8 cellular contexts compared by ENCODE assay signal in the genomic region with DNA sequence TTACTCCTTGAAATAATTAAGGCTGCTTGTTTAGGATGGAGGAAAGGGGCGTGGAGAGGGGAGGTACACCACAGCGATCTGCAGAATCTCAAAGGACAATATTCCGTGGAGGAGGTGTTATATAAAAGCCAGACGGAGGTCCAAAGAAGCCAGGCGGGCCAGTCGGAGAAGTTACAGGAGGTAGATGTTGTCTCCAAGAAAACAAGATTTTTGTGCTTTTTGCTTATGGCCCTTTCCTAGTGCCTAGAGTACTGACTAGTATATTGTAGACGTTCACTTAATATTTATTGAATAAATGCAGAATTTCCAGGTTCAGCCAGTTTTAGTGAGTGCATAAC. TPM values are rescaled to one million over a fixed set of nuclear protein-coding genes. Genes with fewer than 3 reads are reported as not detected.
DNase-seq lines count a peak whose midpoint lies in the region; ATAC-seq and TF ChIP-seq lines count a peak whose summit lies in the region.

No MANE protein-coding gene starts in this region.

- H3K4me3 Mint-ChIP-seq in chondrocyte (ENCODE audit: unreplicated experiment), result peak overlapping the region; percentile 93

- DNase-seq in AG04449 (ENCODE audit: low read depth, low spot score) (no peak), KBM-7 (peak; percentile 30), chondrocyte (ENCODE audit: low spot score) (no peak), AG20443 (ENCODE audit: low spot score) (no peak), NCI-H226 (no peak), SIG-M5 treated with dmso at 0.1 percent for 504 hours (lab: John Stamatoyannopoulos, UW; ENCODE audit: unreplicated experiment) (no peak)

- H3K9me3 Mint-ChIP-seq in chondrocyte (ENCODE audit: low read depth), result no peaks in the 10 kb centered on the region

- H3K27me3 ChIP-seq in mucosa of stomach (ENCODE audit: control insufficient read depth, insufficient read depth, low read length), result no peaks in the 10 kb centered on the region

- H3K9me3 ChIP-seq in mucosa of stomach (ENCODE audit: control insufficient read depth, low read length), result no peaks in the 10 kb centered on the region

- POLR2A ChIA-PET in AG04449 (lab: Yijun Ruan, JAX), result no interaction called here

- in situ Hi-C loops in KBM-7 (cut with MboI; ENCODE audit: low pct_unique_long_range_greater_than_20kb, low sequenced_read_pairs), result no loop called here

- H3K9ac ChIP-seq in mucosa of stomach (ENCODE audit: low read length), result peak overlapping the region; percentile 95

- no peak overlapping the region for H3K27ac Mint-ChIP-seq in chondrocyte (ENCODE audit: unreplicated experiment)

- CTCF ChIA-PET in AG04449 (lab: Yijun Ruan, JAX), result interaction anchor here (1.0 to 2.6 kb wide), 2 partner anchors 41 to 44 kb away, joined by 3 to 18 read pairs; no protein-coding TSS in a partner anchor

- H3K4me3 ChIP-seq in AG04449 (ENCODE audit: low read depth, low read length) (peak overlapping the region; percentile 83), mucosa of stomach (ENCODE audit: low read length) (peak overlapping the region; percentile 69)

- no peaks in the 10 kb centered on the region for H3K36me3 ChIP-seq in mucosa of stomach (ENCODE audit: control insufficient read depth, insufficient read depth, low read length)

- peaks cover 35% of the 10 kb centered on the region for H3K4me1 ChIP-seq in mucosa of stomach (ENCODE audit: control insufficient read depth, insufficient read depth, low read length)

- H3K27me3 Mint-ChIP-seq in chondrocyte (ENCODE audit: low read depth), result peaks cover 15% of the 10 kb centered on the region

- peaks cover 4% of the 10 kb centered on the region for H3K36me3 Mint-ChIP-seq in chondrocyte (ENCODE audit: low read depth)

- no peak for TF ChIP-seq CTCF in AG04449 (IDR thresholded peaks at IDR 0.05; ENCODE audit: insufficient read depth, low read length, missing control alignments)
- no peak for TF ChIP-seq CTCF in chondrocyte (IDR thresholded peaks at IDR 0.05)

- ATAC-seq in HG03095 (IDR thresholded peaks at IDR 0.05; ENCODE audit: unreplicated experiment), result no peak

- H3K4me1 Mint-ChIP-seq in chondrocyte (ENCODE audit: low read depth), result peaks cover 9% of the 10 kb centered on the region

RNA-seq across cellular contexts. Expression of a gene that starts 0.8 kb away (rescaled TPM):
- total RNA-seq in chondrocyte, result 8.1 to 10.3 TPM (median 9.9 TPM) in 3 replicates

RNA-seq across cellular contexts. Expression of a gene that starts 57.2 kb away (rescaled TPM):
- total RNA-seq in chondrocyte, result not detected in 3 replicates
